Comparison of ENCODE assay signal across 1 cellular context in genomic region chr19:18803550-18804138, GRCh38.
A peak's percentile ranks its signal among the peaks of the same experiment; 100 is the strongest.
TF ChIP-seq lines count a peak whose summit lies in the region.

No MANE protein-coding gene starts in this region.

TF ChIP-seq in HepG2, 621 proteins besides CTCF, POLR2A, EP300 and RAD21 (continued from another document):
- no peak for TF ChIP-seq ZNF407 (CRISPR knock-in tag; IDR thresholded peaks at IDR 0.05; ENCODE audit: not compliant biosample characterization)
- TF ChIP-seq CCDC6 (CRISPR knock-in tag; IDR thresholded peaks at IDR 0.05), result no peak
- TF ChIP-seq IRF9 (CRISPR knock-in tag; IDR thresholded peaks at IDR 0.05; ENCODE audit: borderline replicate concordance), result no peak
- no peak for TF ChIP-seq CBX5 (CRISPR knock-in tag; IDR thresholded peaks at IDR 0.05; ENCODE audit: borderline replicate concordance)
- TF ChIP-seq ZBTB37 (CRISPR knock-in tag; IDR thresholded peaks at IDR 0.05), result no peak
- TF ChIP-seq HNRNPUL1 (IDR thresholded peaks at IDR 0.05; ENCODE audit: low read depth, low read length), result no peak
- TF ChIP-seq HMGXB3 (CRISPR knock-in tag; IDR thresholded peaks at IDR 0.05; ENCODE audit: borderline replicate concordance), result no peak
- TF ChIP-seq ZNF335 (CRISPR knock-in tag; IDR thresholded peaks at IDR 0.05), result no peak
- no peak for TF ChIP-seq GPBP1L1 (CRISPR knock-in tag; IDR thresholded peaks at IDR 0.05)
- TF ChIP-seq ZFP36 (IDR thresholded peaks at IDR 0.05; ENCODE audit: borderline replicate concordance, low read depth, low read length, partially characterized antibody), result peak; percentile 63
- no peak for TF ChIP-seq ZNF883 (CRISPR knock-in tag; IDR thresholded peaks at IDR 0.05; ENCODE audit: not compliant biosample characterization)
- no peak for TF ChIP-seq PHF20 (CRISPR knock-in tag; IDR thresholded peaks at IDR 0.05)
- no peak for TF ChIP-seq NFYB (CRISPR knock-in tag; IDR thresholded peaks at IDR 0.05)
- no peak for TF ChIP-seq EEA1 (CRISPR knock-in tag; IDR thresholded peaks at IDR 0.05; ENCODE audit: borderline replicate concordance)
- peak; percentile 60 for TF ChIP-seq RARA (CRISPR knock-in tag; IDR thresholded peaks at IDR 0.05)
- 0 out of 2 replicates have a peak, but pooled peaks have one; percentile 35 for TF ChIP-seq ZNF572 (CRISPR knock-in tag; IDR thresholded peaks at IDR 0.05)
- TF ChIP-seq ZSCAN9 (CRISPR knock-in tag; IDR thresholded peaks at IDR 0.05; ENCODE audit: borderline replicate concordance), result no peak
- TF ChIP-seq THAP7 (CRISPR knock-in tag; IDR thresholded peaks at IDR 0.05), result no peak
- no peak for TF ChIP-seq ZNF503 (CRISPR knock-in tag; IDR thresholded peaks at IDR 0.05)
- TF ChIP-seq FOXO4 (CRISPR knock-in tag; conservative IDR thresholded peaks at IDR 0.05), result no peak
- TF ChIP-seq MAFF (IDR thresholded peaks at IDR 0.05; ENCODE audit: low read depth, low read length), result no peak
- no peak for TF ChIP-seq TRIM22 (IDR thresholded peaks at IDR 0.05)
- no peak for TF ChIP-seq SSRP1 (CRISPR knock-in tag; IDR thresholded peaks at IDR 0.05)
- TF ChIP-seq ZNF629 (CRISPR knock-in tag; conservative IDR thresholded peaks at IDR 0.05), result no peak
- no peak for TF ChIP-seq ZNF362 (CRISPR knock-in tag; IDR thresholded peaks at IDR 0.05; ENCODE audit: borderline replicate concordance)
- peak; percentile 17; the same call in 1 of the 2 replicates for TF ChIP-seq FOXC1 (CRISPR knock-in tag; IDR thresholded peaks at IDR 0.05; ENCODE audit: borderline replicate concordance)
